1 cellular context compared by ENCODE assay signal in the genomic region with DNA sequence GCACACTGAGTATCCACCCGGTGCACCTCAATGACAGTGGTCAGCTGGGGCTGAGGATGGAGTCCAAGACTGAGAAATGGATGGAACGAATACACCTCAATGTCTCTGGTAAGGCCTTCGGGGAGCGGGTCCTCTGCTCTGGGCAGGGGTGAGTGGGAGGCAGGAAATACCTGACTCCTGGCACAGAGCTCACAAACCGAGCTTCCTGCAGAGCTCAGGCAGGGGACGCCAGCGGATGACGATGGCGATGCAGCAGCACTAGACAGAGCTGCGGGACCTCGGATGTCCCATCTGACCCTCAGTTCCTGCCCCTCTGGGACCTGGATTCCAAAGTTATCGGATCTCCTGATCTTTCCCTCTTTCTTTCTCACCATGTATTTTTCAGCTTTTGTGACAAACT.
TF ChIP-seq lines count a peak whose summit lies in the region.

No MANE protein-coding gene starts in this region.

TF ChIP-seq in WTC11, 78 proteins besides CTCF, POLR2A, EP300 and RAD21 (continued from another document):
- TF ChIP-seq, protein P1, sequence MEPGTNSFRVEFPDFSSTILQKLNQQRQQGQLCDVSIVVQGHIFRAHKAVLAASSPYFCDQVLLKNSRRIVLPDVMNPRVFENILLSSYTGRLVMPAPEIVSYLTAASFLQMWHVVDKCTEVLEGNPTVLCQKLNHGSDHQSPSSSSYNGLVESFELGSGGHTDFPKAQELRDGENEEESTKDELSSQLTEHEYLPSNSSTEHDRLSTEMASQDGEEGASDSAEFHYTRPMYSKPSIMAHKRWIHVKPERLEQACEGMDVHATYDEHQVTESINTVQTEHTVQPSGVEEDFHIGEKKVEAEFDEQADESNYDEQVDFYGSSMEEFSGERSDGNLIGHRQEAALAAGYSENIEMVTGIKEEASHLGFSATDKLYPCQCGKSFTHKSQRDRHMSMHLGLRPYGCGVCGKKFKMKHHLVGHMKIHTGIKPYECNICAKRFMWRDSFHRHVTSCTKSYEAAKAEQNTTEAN (CRISPR knock-in tag; IDR thresholded peaks at IDR 0.05), result no peak
- TF ChIP-seq ZNF232 (CRISPR knock-in tag; IDR thresholded peaks at IDR 0.05) (no peak), TCF7 (CRISPR knock-in tag; IDR thresholded peaks at IDR 0.05; ENCODE audit: low read depth) (no peak), FOXP1 (CRISPR knock-in tag; IDR thresholded peaks at IDR 0.05; ENCODE audit: borderline replicate concordance) (no peak), SOX15 (CRISPR knock-in tag; IDR thresholded peaks at IDR 0.05) (no peak), RELA (CRISPR knock-in tag; IDR thresholded peaks at IDR 0.05; ENCODE audit: borderline replicate concordance) (no peak)
- TF ChIP-seq, protein P2, sequence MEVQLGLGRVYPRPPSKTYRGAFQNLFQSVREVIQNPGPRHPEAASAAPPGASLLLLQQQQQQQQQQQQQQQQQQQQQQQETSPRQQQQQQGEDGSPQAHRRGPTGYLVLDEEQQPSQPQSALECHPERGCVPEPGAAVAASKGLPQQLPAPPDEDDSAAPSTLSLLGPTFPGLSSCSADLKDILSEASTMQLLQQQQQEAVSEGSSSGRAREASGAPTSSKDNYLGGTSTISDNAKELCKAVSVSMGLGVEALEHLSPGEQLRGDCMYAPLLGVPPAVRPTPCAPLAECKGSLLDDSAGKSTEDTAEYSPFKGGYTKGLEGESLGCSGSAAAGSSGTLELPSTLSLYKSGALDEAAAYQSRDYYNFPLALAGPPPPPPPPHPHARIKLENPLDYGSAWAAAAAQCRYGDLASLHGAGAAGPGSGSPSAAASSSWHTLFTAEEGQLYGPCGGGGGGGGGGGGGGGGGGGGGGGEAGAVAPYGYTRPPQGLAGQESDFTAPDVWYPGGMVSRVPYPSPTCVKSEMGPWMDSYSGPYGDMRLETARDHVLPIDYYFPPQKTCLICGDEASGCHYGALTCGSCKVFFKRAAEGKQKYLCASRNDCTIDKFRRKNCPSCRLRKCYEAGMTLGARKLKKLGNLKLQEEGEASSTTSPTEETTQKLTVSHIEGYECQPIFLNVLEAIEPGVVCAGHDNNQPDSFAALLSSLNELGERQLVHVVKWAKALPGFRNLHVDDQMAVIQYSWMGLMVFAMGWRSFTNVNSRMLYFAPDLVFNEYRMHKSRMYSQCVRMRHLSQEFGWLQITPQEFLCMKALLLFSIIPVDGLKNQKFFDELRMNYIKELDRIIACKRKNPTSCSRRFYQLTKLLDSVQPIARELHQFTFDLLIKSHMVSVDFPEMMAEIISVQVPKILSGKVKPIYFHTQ (CRISPR knock-in tag; IDR thresholded peaks at IDR 0.05), result no peak
- TF ChIP-seq, protein P3, sequence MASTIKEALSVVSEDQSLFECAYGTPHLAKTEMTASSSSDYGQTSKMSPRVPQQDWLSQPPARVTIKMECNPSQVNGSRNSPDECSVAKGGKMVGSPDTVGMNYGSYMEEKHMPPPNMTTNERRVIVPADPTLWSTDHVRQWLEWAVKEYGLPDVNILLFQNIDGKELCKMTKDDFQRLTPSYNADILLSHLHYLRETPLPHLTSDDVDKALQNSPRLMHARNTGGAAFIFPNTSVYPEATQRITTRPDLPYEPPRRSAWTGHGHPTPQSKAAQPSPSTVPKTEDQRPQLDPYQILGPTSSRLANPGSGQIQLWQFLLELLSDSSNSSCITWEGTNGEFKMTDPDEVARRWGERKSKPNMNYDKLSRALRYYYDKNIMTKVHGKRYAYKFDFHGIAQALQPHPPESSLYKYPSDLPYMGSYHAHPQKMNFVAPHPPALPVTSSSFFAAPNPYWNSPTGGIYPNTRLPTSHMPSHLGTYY (CRISPR knock-in tag; IDR thresholded peaks at IDR 0.05), result no peak
- TF ChIP-seq, protein P4, sequence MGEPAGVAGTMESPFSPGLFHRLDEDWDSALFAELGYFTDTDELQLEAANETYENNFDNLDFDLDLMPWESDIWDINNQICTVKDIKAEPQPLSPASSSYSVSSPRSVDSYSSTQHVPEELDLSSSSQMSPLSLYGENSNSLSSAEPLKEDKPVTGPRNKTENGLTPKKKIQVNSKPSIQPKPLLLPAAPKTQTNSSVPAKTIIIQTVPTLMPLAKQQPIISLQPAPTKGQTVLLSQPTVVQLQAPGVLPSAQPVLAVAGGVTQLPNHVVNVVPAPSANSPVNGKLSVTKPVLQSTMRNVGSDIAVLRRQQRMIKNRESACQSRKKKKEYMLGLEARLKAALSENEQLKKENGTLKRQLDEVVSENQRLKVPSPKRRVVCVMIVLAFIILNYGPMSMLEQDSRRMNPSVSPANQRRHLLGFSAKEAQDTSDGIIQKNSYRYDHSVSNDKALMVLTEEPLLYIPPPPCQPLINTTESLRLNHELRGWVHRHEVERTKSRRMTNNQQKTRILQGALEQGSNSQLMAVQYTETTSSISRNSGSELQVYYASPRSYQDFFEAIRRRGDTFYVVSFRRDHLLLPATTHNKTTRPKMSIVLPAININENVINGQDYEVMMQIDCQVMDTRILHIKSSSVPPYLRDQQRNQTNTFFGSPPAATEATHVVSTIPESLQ (CRISPR knock-in tag; IDR thresholded peaks at IDR 0.05), result no peak
- TF ChIP-seq, protein P5, sequence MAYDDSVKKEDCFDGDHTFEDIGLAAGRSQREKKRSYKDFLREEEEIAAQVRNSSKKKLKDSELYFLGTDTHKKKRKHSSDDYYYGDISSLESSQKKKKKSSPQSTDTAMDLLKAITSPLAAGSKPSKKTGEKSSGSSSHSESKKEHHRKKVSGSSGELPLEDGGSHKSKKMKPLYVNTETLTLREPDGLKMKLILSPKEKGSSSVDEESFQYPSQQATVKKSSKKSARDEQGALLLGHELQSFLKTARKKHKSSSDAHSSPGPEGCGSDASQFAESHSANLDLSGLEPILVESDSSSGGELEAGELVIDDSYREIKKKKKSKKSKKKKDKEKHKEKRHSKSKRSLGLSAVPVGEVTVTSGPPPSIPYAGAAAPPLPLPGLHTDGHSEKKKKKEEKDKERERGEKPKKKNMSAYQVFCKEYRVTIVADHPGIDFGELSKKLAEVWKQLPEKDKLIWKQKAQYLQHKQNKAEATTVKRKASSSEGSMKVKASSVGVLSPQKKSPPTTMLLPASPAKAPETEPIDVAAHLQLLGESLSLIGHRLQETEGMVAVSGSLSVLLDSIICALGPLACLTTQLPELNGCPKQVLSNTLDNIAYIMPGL (CRISPR knock-in tag; IDR thresholded peaks at IDR 0.05), result no peak
TF ChIP-seq in WTC11: peak in this region for 0.
